1 cellular context compared by ENCODE assay signal in the genomic region with DNA sequence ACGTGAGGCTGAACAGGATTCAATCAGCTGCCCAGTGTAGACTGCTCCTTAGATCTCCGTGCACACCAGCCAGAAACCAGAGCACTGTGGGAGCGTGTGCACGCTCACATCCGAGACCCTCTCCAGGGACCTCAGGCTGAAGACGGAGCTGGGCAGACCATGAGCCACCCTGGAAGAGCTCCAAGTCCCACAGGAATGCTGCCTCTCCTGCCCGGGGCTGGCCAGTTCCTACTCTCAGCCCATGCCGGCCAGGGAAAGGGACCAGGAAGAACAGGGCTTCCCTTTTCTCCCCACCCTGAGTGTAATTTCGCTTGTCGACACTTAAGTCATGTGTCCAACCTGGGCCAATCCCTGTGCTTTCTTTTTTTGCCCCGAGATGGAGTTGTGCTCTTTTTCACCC.
TF ChIP-seq lines count a peak whose summit lies in the region.

No MANE protein-coding gene starts in this region.

TF ChIP-seq in K562, 482 proteins besides CTCF, POLR2A, EP300 and RAD21:
- TF ChIP-seq CHAMP1 (IDR thresholded peaks at IDR 0.05) (no peak), RBFOX2 (IDR thresholded peaks at IDR 0.05; ENCODE audit: low read depth, low read length) (peak; percentile 26; the same call in 1 of the 2 replicates), TSC22D4 (tag; IDR thresholded peaks at IDR 0.05) (no peak), ZBTB43 (CRISPR knock-in tag; IDR thresholded peaks at IDR 0.05) (no peak), ESRRB (CRISPR knock-in tag; IDR thresholded peaks at IDR 0.05; ENCODE audit: borderline replicate concordance) (no peak), USF1 (CRISPR knock-in tag; IDR thresholded peaks at IDR 0.05) (peak; percentile 52; the same call in 1 of the 2 replicates), RBM22 (IDR thresholded peaks at IDR 0.05; ENCODE audit: low read depth, low read length, poor library complexity, severe bottlenecking) (no peak), SUPT5H (IDR thresholded peaks at IDR 0.05) (peak; percentile 41; the same call in 1 of the 2 replicates), POLR2G (IDR thresholded peaks at IDR 0.05; ENCODE audit: low read depth, low read length) (0 out of 2 replicates have a peak, but pooled peaks have one; percentile 45)
- TF ChIP-seq, protein P1, sequence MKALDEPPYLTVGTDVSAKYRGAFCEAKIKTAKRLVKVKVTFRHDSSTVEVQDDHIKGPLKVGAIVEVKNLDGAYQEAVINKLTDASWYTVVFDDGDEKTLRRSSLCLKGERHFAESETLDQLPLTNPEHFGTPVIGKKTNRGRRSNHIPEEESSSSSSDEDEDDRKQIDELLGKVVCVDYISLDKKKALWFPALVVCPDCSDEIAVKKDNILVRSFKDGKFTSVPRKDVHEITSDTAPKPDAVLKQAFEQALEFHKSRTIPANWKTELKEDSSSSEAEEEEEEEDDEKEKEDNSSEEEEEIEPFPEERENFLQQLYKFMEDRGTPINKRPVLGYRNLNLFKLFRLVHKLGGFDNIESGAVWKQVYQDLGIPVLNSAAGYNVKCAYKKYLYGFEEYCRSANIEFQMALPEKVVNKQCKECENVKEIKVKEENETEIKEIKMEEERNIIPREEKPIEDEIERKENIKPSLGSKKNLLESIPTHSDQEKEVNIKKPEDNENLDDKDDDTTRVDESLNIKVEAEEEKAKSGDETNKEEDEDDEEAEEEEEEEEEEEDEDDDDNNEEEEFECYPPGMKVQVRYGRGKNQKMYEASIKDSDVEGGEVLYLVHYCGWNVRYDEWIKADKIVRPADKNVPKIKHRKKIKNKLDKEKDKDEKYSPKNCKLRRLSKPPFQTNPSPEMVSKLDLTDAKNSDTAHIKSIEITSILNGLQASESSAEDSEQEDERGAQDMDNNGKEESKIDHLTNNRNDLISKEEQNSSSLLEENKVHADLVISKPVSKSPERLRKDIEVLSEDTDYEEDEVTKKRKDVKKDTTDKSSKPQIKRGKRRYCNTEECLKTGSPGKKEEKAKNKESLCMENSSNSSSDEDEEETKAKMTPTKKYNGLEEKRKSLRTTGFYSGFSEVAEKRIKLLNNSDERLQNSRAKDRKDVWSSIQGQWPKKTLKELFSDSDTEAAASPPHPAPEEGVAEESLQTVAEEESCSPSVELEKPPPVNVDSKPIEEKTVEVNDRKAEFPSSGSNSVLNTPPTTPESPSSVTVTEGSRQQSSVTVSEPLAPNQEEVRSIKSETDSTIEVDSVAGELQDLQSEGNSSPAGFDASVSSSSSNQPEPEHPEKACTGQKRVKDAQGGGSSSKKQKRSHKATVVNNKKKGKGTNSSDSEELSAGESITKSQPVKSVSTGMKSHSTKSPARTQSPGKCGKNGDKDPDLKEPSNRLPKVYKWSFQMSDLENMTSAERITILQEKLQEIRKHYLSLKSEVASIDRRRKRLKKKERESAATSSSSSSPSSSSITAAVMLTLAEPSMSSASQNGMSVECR (CRISPR knock-in tag; IDR thresholded peaks at IDR 0.05) = no peak
- TF ChIP-seq, protein P2, sequence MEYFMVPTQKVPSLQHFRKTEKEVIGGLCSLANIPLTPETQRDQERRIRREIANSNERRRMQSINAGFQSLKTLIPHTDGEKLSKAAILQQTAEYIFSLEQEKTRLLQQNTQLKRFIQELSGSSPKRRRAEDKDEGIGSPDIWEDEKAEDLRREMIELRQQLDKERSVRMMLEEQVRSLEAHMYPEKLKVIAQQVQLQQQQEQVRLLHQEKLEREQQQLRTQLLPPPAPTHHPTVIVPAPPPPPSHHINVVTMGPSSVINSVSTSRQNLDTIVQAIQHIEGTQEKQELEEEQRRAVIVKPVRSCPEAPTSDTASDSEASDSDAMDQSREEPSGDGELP (CRISPR knock-in tag; IDR thresholded peaks at IDR 0.05; ENCODE audit: borderline replicate concordance) = peak; percentile 4; the same call in 1 of the 2 replicates
- TF ChIP-seq, protein P3, sequence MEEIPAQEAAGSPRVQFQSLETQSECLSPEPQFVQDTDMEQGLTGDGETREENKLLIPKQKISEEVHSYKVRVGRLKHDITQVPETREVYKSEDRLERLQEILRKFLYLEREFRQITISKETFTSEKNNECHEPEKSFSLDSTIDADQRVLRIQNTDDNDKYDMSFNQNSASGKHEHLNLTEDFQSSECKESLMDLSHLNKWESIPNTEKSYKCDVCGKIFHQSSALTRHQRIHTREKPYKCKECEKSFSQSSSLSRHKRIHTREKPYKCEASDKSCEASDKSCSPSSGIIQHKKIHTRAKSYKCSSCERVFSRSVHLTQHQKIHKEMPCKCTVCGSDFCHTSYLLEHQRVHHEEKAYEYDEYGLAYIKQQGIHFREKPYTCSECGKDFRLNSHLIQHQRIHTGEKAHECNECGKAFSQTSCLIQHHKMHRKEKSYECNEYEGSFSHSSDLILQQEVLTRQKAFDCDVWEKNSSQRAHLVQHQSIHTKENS (CRISPR knock-in tag; IDR thresholded peaks at IDR 0.05) = no peak
TF ChIP-seq in K562: peak in this region for 5.
